In the genomic region with DNA sequence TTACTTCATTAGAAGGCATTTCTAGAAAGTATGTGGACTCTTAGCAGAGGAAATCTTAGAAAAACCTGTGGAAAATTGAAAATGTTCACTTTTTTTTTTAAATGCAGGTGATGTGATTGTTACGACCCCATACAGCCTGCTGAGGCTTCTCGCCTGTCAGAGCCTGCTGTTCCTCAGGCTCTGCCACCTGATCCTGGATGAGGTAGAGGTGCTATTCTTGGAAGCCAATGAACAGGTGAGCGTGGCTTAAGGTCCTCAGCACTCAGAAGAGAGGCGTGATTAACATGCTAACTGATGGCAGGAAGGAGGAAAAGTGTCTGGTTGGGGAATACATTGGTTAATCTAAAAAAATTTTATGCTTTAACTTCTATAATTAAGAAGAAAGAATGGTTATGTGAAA, we compare ENCODE assay signal across 18 cellular contexts.
"Had no signal": no experiment of that assay in that cellular context is flagged by ENCODE, and none has a peak within 500 bp of the region (broad histone marks: within the 10 kb centered on the region; RNA-seq: fewer than 3 reads in every experiment).

No MANE protein-coding gene starts in this region.

- H3K36me3 ChIP-seq: heart left ventricle, left ventricle myocardium inferior had no signal

- ATAC-seq: activated CD4-positive, CD25-positive, alpha-beta regulatory T cell treated with anti-CD3 and anti-CD28 coated beads, Interleukin-2, amount 50 U/mL, for 24 hours; heart left ventricle had no signal

- H3K27ac ChIP-seq: coronary artery, heart left ventricle, left ventricle myocardium inferior had no signal

- DNase-seq: activated CD4-positive, alpha-beta T cell treated with anti-CD3 and anti-CD28 coated beads, Interleukin-2, amount 50 U/mL, for 1 hour; activated CD8-positive, alpha-beta memory T cell treated with anti-CD3 and anti-CD28 coated beads, Interleukin-2, amount 50 U/mL, for 4 hours; activated effector memory CD4-positive, alpha-beta T cell treated with Interleukin-2 at 50 U/mL for 16 hours; activated naive CD4-positive, alpha-beta T cell treated with anti-CD3 and anti-CD28 coated beads, Interleukin-2, amount 10 ng/mL, durations not matched to agents 7 days and 5 days; activated T-cell treated with anti-CD3 and anti-CD28 coated beads, Interleukin-2, amount 50 U/mL, for 48 hours; aorta; heart left ventricle; kidney; left ventricle myocardium inferior; mammary epithelial cell; midbrain; occipital lobe; stimulated activated CD4-positive, alpha-beta T cell treated with anti-CD3 and anti-CD28 coated beads, Interleukin-12 subunit alpha, Interleukin-12 subunit beta, amount 100 ng/mL, for 4 hours; stimulated activated CD4-positive, alpha-beta T cell treated with anti-CD3 and anti-CD28 coated beads, Interleukin-1b, Interleukin-23, amount 100 ng/mL, for 48 hours; stimulated activated CD8-positive, alpha-beta memory T cell treated with anti-CD3 and anti-CD28 coated beads, Interleukin-4, amount 100 ng/mL, for 48 hours; stimulated activated naive CD4-positive, alpha-beta T cell had no signal

- H3K9me3 ChIP-seq: heart left ventricle, left ventricle myocardium inferior had no signal

- H3K4me1 ChIP-seq: heart left ventricle, left ventricle myocardium inferior had no signal

- H3K4me3 ChIP-seq: coronary artery, heart left ventricle, left ventricle myocardium inferior had no signal
